22 cellular contexts compared by ENCODE assay signal in the genomic region with DNA sequence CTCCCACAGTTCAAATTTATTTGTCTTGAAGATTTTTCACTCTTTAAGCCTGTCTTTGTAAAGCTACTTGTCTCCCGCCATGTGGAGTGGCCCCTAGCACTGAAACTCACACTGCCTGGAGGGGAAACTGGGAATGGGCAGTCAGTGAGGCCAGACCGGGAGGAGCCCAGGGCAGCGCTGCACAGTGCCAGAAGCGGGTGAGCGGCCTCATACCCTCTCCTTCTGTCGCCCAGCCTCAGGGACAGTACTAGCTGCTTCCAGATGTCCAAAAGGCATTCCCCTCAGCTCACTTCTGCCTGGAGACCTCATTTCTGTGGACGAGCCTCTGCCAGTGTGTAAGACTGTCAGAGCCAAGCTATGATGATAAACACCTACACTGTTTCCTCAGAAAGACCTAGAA.
"Had no signal": no experiment of that assay in that cellular context is flagged by ENCODE, and none has a peak within 500 bp of the region (broad histone marks: within the 10 kb centered on the region; RNA-seq: fewer than 3 reads in every experiment).

No MANE protein-coding gene starts in this region.

- H3K36me3 Mint-ChIP-seq: activated naive CD4-positive, alpha-beta T cell treated with anti-CD3 and anti-CD28 coated beads, Interleukin-2, amount 50 U/mL, for 24 hours; naive B cell had no signal

- H3K4me1 ChIP-seq: prostate gland, uterus had no signal

- H3K27me3 ChIP-seq: body of pancreas, cardiac muscle cell, tibial nerve, uterus had no signal

- H3K27ac Mint-ChIP-seq: activated CD4-positive, alpha-beta T cell treated with anti-CD3 and anti-CD28 coated beads, Interleukin-2, amount 10 ng/mL, durations not matched to agents 24 days and 14 days; activated CD8-positive, alpha-beta T cell treated with anti-CD3 and anti-CD28 coated beads, Interleukin-2, amount 10 ng/mL, durations not matched to agents 7 days and 5 days; activated naive CD4-positive, alpha-beta T cell treated with anti-CD3 and anti-CD28 coated beads, Interleukin-2, amount 50 U/mL, for 24 hours; stimulated activated naive CD8-positive, alpha-beta T cell treated with anti-CD3 and anti-CD28 coated beads, Interleukin-15, Interleukin-2, amounts not matched to agents 100 ng/mL and 50 ng/mL, for 24 hours had no signal

- H3K27me3 Mint-ChIP-seq: activated naive CD4-positive, alpha-beta T cell treated with anti-CD3 and anti-CD28 coated beads, Interleukin-2, amount 50 U/mL, for 24 hours; naive B cell had no signal

- H3K4me3 Mint-ChIP-seq: activated CD4-positive, alpha-beta T cell treated with anti-CD3 and anti-CD28 coated beads, Interleukin-2, amount 10 ng/mL, durations not matched to agents 24 days and 14 days; activated CD8-positive, alpha-beta T cell treated with anti-CD3 and anti-CD28 coated beads, Interleukin-2, amount 10 ng/mL, durations not matched to agents 7 days and 5 days; activated naive CD4-positive, alpha-beta T cell treated with anti-CD3 and anti-CD28 coated beads, Interleukin-2, amount 50 U/mL, for 24 hours; naive B cell; neural crest cell; stimulated activated naive CD8-positive, alpha-beta T cell treated with anti-CD3 and anti-CD28 coated beads, Interleukin-15, Interleukin-2, amounts not matched to agents 100 ng/mL and 50 ng/mL, for 24 hours had no signal

- H3K36me3 ChIP-seq: cardiac muscle cell, esophagus muscularis mucosa, lower lobe of right lung, prostate gland, tibial nerve, uterus had no signal

- DNase-seq: activated CD4-positive, alpha-beta T cell treated with anti-CD3 and anti-CD28 coated beads, Interleukin-2, amount 10 ng/mL, durations not matched to agents 24 days and 14 days; activated CD8-positive, alpha-beta T cell treated with anti-CD3 and anti-CD28 coated beads, Interleukin-2, amount 10 ng/mL, durations not matched to agents 7 days and 5 days; activated gamma-delta T cell treated with Interleukin-2 at 50 U/mL for 16 hours; anterior cingulate cortex; body of pancreas; dermis blood vessel endothelial cell; effector CD8-positive, alpha-beta T cell; left colon; lower lobe of right lung; mesendoderm; naive B cell; stimulated activated CD4-positive, alpha-beta T cell treated with anti-CD3 and anti-CD28 coated beads, Interleukin-1b, Interleukin-23, amount 100 ng/mL, for 48 hours; uterus had no signal

- H3K9me3 Mint-ChIP-seq: activated CD4-positive, alpha-beta T cell treated with anti-CD3 and anti-CD28 coated beads, Interleukin-2, amount 10 ng/mL, durations not matched to agents 24 days and 14 days; activated naive CD4-positive, alpha-beta T cell treated with anti-CD3 and anti-CD28 coated beads, Interleukin-2, amount 50 U/mL, for 24 hours; stimulated activated naive CD8-positive, alpha-beta T cell treated with anti-CD3 and anti-CD28 coated beads, Interleukin-15, Interleukin-2, amounts not matched to agents 100 ng/mL and 50 ng/mL, for 24 hours had no signal

- H3K27ac ChIP-seq: body of pancreas, cardiac muscle cell, esophagus muscularis mucosa, lower lobe of right lung, prostate gland, tibial nerve, uterus, VCaP had no signal

- H3K4me1 Mint-ChIP-seq: activated CD4-positive, alpha-beta T cell treated with anti-CD3 and anti-CD28 coated beads, Interleukin-2, amount 10 ng/mL, durations not matched to agents 24 days and 14 days; activated naive CD4-positive, alpha-beta T cell treated with anti-CD3 and anti-CD28 coated beads, Interleukin-2, amount 50 U/mL, for 24 hours; naive B cell had no signal

- H3K9me3 ChIP-seq: body of pancreas, esophagus muscularis mucosa, lower lobe of right lung, prostate gland, tibial nerve, uterus had no signal

- ATAC-seq: activated CD4-positive, CD25-positive, alpha-beta regulatory T cell treated with anti-CD3 and anti-CD28 coated beads, Interleukin-2, amount 50 U/mL, for 24 hours; activated CD8-positive, alpha-beta T cell treated with anti-CD3 and anti-CD28 coated beads, Interleukin-2, amount 10 ng/mL, durations not matched to agents 7 days and 5 days; body of pancreas; left colon; lower lobe of right lung had no signal

- H3K4me3 ChIP-seq: body of pancreas, cardiac muscle cell, esophagus muscularis mucosa, lower lobe of right lung, prostate gland, tibial nerve, uterus had no signal
